Comparison of ENCODE assay signal across 8 cellular contexts in genomic region chr20:47355489-47356219, GRCh38. TPM values are rescaled to one million over a fixed set of nuclear protein-coding genes. Genes with fewer than 3 reads are reported as not detected.
A peak's percentile ranks its signal among the peaks of the same experiment; 100 is the strongest.
DNase-seq lines count a peak whose midpoint lies in the region; ATAC-seq, FAIRE-seq and TF ChIP-seq lines count a peak whose summit lies in the region.

No MANE protein-coding gene starts in this region.

- no peaks in the 10 kb centered on the region for H3K27me3 Mint-ChIP-seq in activated CD8-positive, alpha-beta T cell treated with anti-CD3 and anti-CD28 coated beads for 36 hours

- peaks cover 38% of the 10 kb centered on the region for H3K36me3 Mint-ChIP-seq in activated CD8-positive, alpha-beta T cell treated with anti-CD3 and anti-CD28 coated beads for 36 hours (ENCODE audit: low read depth)

- H3K27ac Mint-ChIP-seq in activated CD8-positive, alpha-beta T cell treated with anti-CD3 and anti-CD28 coated beads for 36 hours, result peak overlapping the region; percentile 95

- no peak for FAIRE-seq in GM12891 (lab: Jason Lieb, UNC)

- in situ Hi-C loops in gastrocnemius medialis (cut with MboI; ENCODE audit: low sequenced_read_pairs in 4 of 4), result loop anchor here in 1 of 4 donors (5.0 kb wide), 1 partner anchor 38 kb away; no protein-coding TSS in a partner anchor

- peaks cover 40% of the 10 kb centered on the region for H3K4me1 Mint-ChIP-seq in activated CD8-positive, alpha-beta T cell treated with anti-CD3 and anti-CD28 coated beads for 36 hours (ENCODE audit: low read depth)

- ATAC-seq in activated CD8-positive, alpha-beta T cell treated with anti-CD3 and anti-CD28 coated beads for 36 hours, result no peak
- ATAC-seq in gastrocnemius medialis (no peak), GM19351 (IDR thresholded peaks at IDR 0.05; ENCODE audit: unreplicated experiment) (no peak)

- TF ChIP-seq CTCF in AG09309 (IDR thresholded peaks at IDR 0.05; ENCODE audit: control insufficient read depth, insufficient read depth, low read depth, low read length, missing control alignments), result no peak
- TF ChIP-seq CTCF in HL-60 (IDR thresholded peaks at IDR 0.05; ENCODE audit: insufficient read depth, low read length), result no peak
- TF ChIP-seq CTCF in activated CD8-positive, alpha-beta T cell treated with anti-CD3 and anti-CD28 coated beads for 36 hours (IDR thresholded peaks at IDR 0.05), result no peak
- no peak for TF ChIP-seq CTCF in fibroblast of the aortic adventitia (IDR thresholded peaks at IDR 0.05; ENCODE audit: insufficient read depth, low read length)
- TF ChIP-seq CTCF in gastrocnemius medialis (IDR thresholded peaks at IDR 0.05 in 4 of 5, conservative IDR thresholded peaks at IDR 0.05 in 1 of 5), result no peak

- H3K36me3 ChIP-seq in gastrocnemius medialis, result no peaks in the 10 kb centered on the region

- peaks cover 98 to 100% of the 10 kb centered on the region in 2 donors for H3K4me1 ChIP-seq in gastrocnemius medialis

- CTCF ChIA-PET in activated CD8-positive, alpha-beta T cell treated with anti-CD3 and anti-CD28 coated beads for 36 hours (lab: Charles Lee), result interaction anchor here (0.6 to 13.7 kb wide), 9 partner anchors 8 to 834 kb away, joined by 3 to 151 read pairs (median 5); no protein-coding TSS in a partner anchor

- peak overlapping the region; percentile 13 for H3K4me3 ChIP-seq in AG09309 (ENCODE audit: control insufficient read depth, low read depth, low read length)
- H3K4me3 ChIP-seq in HL-60 (replicated peaks; ENCODE audit: insufficient read depth, low read length), result peak overlapping the region; percentile 37
- peak overlapping the region; percentile 61 for H3K4me3 ChIP-seq in fibroblast of the aortic adventitia (ENCODE audit: low read depth, low read length)
- H3K4me3 ChIP-seq in gastrocnemius medialis, result peak overlapping the region; percentile 20 to 52 (median 43)

- no peak for TF ChIP-seq POLR2A in gastrocnemius medialis (IDR thresholded peaks at IDR 0.05)
- TF ChIP-seq POLR2A in GM12891 (IDR thresholded peaks at IDR 0.05; ENCODE audit: low read depth, low read length), result no peak

- peak overlapping the region; percentile 97 for H3K4me3 Mint-ChIP-seq in activated CD8-positive, alpha-beta T cell treated with anti-CD3 and anti-CD28 coated beads for 36 hours

- no peaks in the 10 kb centered on the region for H3K27me3 ChIP-seq in HL-60 (ENCODE audit: insufficient read depth, poor library complexity, severe bottlenecking)
- H3K27me3 ChIP-seq in gastrocnemius medialis, result no peaks in the 10 kb centered on the region

- intact Hi-C loops in activated CD8-positive, alpha-beta T cell treated with anti-CD3 and anti-CD28 coated beads for 36 hours (cut with micrococcal nuclease), result no loop called here
- intact Hi-C loops in gastrocnemius medialis (cut with DNase I; ENCODE audit: low total_unique reads), result loop anchor here (2.0 to 5.0 kb wide), 2 partner anchors 19 to 57 kb away; no protein-coding TSS in a partner anchor

- H3K9me3 ChIP-seq in gastrocnemius medialis, result no peaks in the 10 kb centered on the region

- H3K9me3 Mint-ChIP-seq in activated CD8-positive, alpha-beta T cell treated with anti-CD3 and anti-CD28 coated beads for 36 hours, result no peaks in the 10 kb centered on the region

- DNase-seq in AG09309 (ENCODE audit: low read depth), result no peak
- DNase-seq in HL-60 (ENCODE audit: low read depth in 1 of 2, low spot score in 1 of 2), result no peak
- peak; percentile 26 for DNase-seq in activated CD8-positive, alpha-beta T cell treated with anti-CD3 and anti-CD28 coated beads for 36 hours
- peak; percentile 64 for DNase-seq in fibroblast of the aortic adventitia (ENCODE audit: low read depth)
- DNase-seq in gastrocnemius medialis, result no peak
- no peak for DNase-seq in GM12891 (ENCODE audit: insufficient read length, low spot score)
- DNase-seq in COLO668 (lab: John Stamatoyannopoulos, UW; ENCODE audit: unreplicated experiment), result no peak

- H3K27ac ChIP-seq in HL-60 (replicated peaks), result peak overlapping the region; percentile 100
- H3K27ac ChIP-seq in gastrocnemius medialis, result peak overlapping the region; percentile 96 to 100 (median 97)

- POLR2A ChIA-PET in activated CD8-positive, alpha-beta T cell treated with anti-CD3 and anti-CD28 coated beads for 36 hours (lab: Charles Lee), result interaction anchor here (0.6 to 3.4 kb wide), 12 partner anchors 10 to 148 kb away, joined by 3 to 22 read pairs (median 5); no protein-coding TSS in a partner anchor

TF ChIP-seq in GM12891, 5 proteins besides CTCF, POLR2A, EP300 and RAD21:
- TF ChIP-seq PAX5 (IDR thresholded peaks at IDR 0.05; ENCODE audit: insufficient read depth, low read length, severe bottlenecking) (no peak), POLR2AphosphoS5 (IDR thresholded peaks at IDR 0.05; ENCODE audit: low read depth, low read length) (no peak), TAF1 (IDR thresholded peaks at IDR 0.05; ENCODE audit: low read depth, low read length) (no peak), POU2F2 (IDR thresholded peaks at IDR 0.05; ENCODE audit: low read depth, low read length) (no peak), SPI1 (IDR thresholded peaks at IDR 0.05; ENCODE audit: low read depth, low read length) (no peak)

RNA-seq across cellular contexts. Expression of gene ZMYND8, which starts 0.8 kb away (rescaled TPM):
- total RNA-seq in activated CD8-positive, alpha-beta T cell treated with anti-CD3 and anti-CD28 coated beads for 36 hours, result 10 to 100 TPM; 31.9 to 33.4 TPM
- 14.2 and 24.0 TPM in 2 replicates for total RNA-seq in fibroblast of the aortic adventitia (ENCODE audit: low replicate concordance)
- 10 to 100 TPM; 15.1 to 32.2 (median 19.7) TPM for total RNA-seq in gastrocnemius medialis
- polyA plus RNA-seq in GM12891 (2012; ENCODE audit: low read depth, missing spikeins), result 14.5 TPM

Comparison
In these comparisons a context has a peak if more than half of its experiments do, and no peak if none do; other contexts are left out.
1. DNase-seq: peak in activated CD8-positive, alpha-beta T cell treated with anti-CD3 and anti-CD28 coated beads for 36 hours (single experiment) and fibroblast of the aortic adventitia (single experiment); none in AG09309 (single experiment), HL-60 (0 of 2), gastrocnemius medialis (0 of 2), GM12891 (single experiment) and COLO668 (single experiment).
2. Peak in every context shown above with its lines, with median percentiles within 50 percentile points of each other: H3K4me3 ChIP-seq.